ENCODE assay signal across 1 cellular context in the genomic region with DNA sequence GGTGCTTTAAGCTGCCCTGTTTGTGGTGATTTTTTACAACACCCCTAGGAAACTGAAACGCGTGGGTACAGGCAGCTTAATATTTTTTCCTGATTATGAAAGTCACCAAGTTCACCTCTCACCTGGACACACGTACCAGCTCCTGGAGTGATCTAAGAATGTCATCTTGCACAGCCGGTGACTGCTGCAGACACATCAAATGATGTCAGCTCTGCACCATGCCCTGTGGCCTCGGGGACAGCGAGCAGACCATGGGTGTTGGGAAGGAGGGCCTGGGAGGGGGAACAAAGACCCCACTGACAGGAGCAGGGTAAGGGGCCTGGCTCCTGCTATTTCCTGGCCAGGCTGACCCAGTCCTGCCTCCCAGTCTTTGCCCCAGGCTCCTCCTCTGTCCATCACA.
TF ChIP-seq lines count a peak whose summit lies in the region.

No MANE protein-coding gene starts in this region.

TF ChIP-seq in GM12878, 131 proteins besides CTCF, POLR2A, EP300 and RAD21 (continued from another document):
- TF ChIP-seq, protein P1, sequence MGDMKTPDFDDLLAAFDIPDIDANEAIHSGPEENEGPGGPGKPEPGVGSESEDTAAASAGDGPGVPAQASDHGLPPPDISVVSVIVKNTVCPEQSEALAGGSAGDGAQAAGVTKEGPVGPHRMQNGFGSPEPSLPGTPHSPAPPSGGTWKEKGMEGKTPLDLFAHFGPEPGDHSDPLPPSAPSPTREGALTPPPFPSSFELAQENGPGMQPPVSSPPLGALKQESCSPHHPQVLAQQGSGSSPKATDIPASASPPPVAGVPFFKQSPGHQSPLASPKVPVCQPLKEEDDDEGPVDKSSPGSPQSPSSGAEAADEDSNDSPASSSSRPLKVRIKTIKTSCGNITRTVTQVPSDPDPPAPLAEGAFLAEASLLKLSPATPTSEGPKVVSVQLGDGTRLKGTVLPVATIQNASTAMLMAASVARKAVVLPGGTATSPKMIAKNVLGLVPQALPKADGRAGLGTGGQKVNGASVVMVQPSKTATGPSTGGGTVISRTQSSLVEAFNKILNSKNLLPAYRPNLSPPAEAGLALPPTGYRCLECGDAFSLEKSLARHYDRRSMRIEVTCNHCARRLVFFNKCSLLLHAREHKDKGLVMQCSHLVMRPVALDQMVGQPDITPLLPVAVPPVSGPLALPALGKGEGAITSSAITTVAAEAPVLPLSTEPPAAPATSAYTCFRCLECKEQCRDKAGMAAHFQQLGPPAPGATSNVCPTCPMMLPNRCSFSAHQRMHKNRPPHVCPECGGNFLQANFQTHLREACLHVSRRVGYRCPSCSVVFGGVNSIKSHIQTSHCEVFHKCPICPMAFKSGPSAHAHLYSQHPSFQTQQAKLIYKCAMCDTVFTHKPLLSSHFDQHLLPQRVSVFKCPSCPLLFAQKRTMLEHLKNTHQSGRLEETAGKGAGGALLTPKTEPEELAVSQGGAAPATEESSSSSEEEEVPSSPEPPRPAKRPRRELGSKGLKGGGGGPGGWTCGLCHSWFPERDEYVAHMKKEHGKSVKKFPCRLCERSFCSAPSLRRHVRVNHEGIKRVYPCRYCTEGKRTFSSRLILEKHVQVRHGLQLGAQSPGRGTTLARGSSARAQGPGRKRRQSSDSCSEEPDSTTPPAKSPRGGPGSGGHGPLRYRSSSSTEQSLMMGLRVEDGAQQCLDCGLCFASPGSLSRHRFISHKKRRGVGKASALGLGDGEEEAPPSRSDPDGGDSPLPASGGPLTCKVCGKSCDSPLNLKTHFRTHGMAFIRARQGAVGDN (IDR thresholded peaks at IDR 0.05): peak; percentile 31; the same call in 1 of the 2 replicates
- TF ChIP-seq KDM1A (IDR thresholded peaks at IDR 0.05; ENCODE audit: borderline replicate concordance) (no peak), STAT3 (IDR thresholded peaks at IDR 0.05; ENCODE audit: low read depth, low read length) (no peak), TAF1 (IDR thresholded peaks at IDR 0.05; ENCODE audit: borderline replicate concordance, low read depth, low read length) (no peak), DPF2 (IDR thresholded peaks at IDR 0.05) (0 out of 2 replicates have a peak, but pooled peaks have one; percentile 40), MTA2 (IDR thresholded peaks at IDR 0.05; ENCODE audit: low read depth) (no peak), BRCA1 (IDR thresholded peaks at IDR 0.05; ENCODE audit: low read depth, low read length) (no peak), IKZF1 (conservative IDR thresholded peaks at IDR 0.05) (0 out of 2 replicates have a peak, but pooled peaks have one; percentile 10)
- TF ChIP-seq, protein P2, sequence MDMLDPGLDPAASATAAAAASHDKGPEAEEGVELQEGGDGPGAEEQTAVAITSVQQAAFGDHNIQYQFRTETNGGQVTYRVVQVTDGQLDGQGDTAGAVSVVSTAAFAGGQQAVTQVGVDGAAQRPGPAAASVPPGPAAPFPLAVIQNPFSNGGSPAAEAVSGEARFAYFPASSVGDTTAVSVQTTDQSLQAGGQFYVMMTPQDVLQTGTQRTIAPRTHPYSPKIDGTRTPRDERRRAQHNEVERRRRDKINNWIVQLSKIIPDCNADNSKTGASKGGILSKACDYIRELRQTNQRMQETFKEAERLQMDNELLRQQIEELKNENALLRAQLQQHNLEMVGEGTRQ (IDR thresholded peaks at IDR 0.05; ENCODE audit: borderline replicate concordance, low read depth, low read length): no peak
- TF ChIP-seq, protein P3, sequence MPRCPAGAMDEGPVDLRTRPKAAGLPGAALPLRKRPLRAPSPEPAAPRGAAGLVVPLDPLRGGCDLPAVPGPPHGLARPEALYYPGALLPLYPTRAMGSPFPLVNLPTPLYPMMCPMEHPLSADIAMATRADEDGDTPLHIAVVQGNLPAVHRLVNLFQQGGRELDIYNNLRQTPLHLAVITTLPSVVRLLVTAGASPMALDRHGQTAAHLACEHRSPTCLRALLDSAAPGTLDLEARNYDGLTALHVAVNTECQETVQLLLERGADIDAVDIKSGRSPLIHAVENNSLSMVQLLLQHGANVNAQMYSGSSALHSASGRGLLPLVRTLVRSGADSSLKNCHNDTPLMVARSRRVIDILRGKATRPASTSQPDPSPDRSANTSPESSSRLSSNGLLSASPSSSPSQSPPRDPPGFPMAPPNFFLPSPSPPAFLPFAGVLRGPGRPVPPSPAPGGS (IDR thresholded peaks at IDR 0.05; ENCODE audit: borderline replicate concordance, insufficient read depth, low read depth, low read length, poor library complexity, severe bottlenecking): no peak
- TF ChIP-seq, protein P4, sequence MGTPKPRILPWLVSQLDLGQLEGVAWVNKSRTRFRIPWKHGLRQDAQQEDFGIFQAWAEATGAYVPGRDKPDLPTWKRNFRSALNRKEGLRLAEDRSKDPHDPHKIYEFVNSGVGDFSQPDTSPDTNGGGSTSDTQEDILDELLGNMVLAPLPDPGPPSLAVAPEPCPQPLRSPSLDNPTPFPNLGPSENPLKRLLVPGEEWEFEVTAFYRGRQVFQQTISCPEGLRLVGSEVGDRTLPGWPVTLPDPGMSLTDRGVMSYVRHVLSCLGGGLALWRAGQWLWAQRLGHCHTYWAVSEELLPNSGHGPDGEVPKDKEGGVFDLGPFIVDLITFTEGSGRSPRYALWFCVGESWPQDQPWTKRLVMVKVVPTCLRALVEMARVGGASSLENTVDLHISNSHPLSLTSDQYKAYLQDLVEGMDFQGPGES (IDR thresholded peaks at IDR 0.05): no peak
- TF ChIP-seq, protein P5, sequence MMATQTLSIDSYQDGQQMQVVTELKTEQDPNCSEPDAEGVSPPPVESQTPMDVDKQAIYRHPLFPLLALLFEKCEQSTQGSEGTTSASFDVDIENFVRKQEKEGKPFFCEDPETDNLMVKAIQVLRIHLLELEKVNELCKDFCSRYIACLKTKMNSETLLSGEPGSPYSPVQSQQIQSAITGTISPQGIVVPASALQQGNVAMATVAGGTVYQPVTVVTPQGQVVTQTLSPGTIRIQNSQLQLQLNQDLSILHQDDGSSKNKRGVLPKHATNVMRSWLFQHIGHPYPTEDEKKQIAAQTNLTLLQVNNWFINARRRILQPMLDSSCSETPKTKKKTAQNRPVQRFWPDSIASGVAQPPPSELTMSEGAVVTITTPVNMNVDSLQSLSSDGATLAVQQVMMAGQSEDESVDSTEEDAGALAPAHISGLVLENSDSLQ (IDR thresholded peaks at IDR 0.05): 0 out of 2 replicates have a peak, but pooled peaks have one; percentile 6
- TF ChIP-seq, protein P6, sequence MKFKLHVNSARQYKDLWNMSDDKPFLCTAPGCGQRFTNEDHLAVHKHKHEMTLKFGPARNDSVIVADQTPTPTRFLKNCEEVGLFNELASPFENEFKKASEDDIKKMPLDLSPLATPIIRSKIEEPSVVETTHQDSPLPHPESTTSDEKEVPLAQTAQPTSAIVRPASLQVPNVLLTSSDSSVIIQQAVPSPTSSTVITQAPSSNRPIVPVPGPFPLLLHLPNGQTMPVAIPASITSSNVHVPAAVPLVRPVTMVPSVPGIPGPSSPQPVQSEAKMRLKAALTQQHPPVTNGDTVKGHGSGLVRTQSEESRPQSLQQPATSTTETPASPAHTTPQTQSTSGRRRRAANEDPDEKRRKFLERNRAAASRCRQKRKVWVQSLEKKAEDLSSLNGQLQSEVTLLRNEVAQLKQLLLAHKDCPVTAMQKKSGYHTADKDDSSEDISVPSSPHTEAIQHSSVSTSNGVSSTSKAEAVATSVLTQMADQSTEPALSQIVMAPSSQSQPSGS (IDR thresholded peaks at IDR 0.05; ENCODE audit: low read length): no peak
